22 cellular contexts compared by ENCODE assay signal in genomic region chr3:31504230-31504629, GRCh38.
"Had no signal": no experiment of that assay in that cellular context is flagged by ENCODE, and none has a peak within 500 bp of the region (broad histone marks: within the 10 kb centered on the region; RNA-seq: fewer than 3 reads in every experiment).

No MANE protein-coding gene starts in this region.

- H3K4me2 ChIP-seq: smooth muscle cell had no signal

- H3K27ac Mint-ChIP-seq: endodermal cell; memory B cell; naive B cell; stimulated activated effector memory CD8-positive, alpha-beta T cell treated with anti-CD3 and anti-CD28 coated beads, Interleukin-12 subunit alpha, Interleukin-12 subunit beta, amount 100 ng/mL, for 72 hours had no signal

- H3K27me3 Mint-ChIP-seq: type B pancreatic cell had no signal

- H3K27me3 ChIP-seq: left lung, neutrophil, ovary, right atrium auricular region, suprapubic skin, thyroid gland had no signal

- H3K9me3 ChIP-seq: left lung, lower lobe of right lung, neutrophil, ovary, right atrium auricular region, suprapubic skin, thyroid gland had no signal

- H3K4me1 ChIP-seq: foreskin keratinocyte, left lung, lower lobe of right lung, right atrium auricular region, suprapubic skin, thyroid gland had no signal

- H3K9me3 Mint-ChIP-seq: endodermal cell; memory B cell; naive B cell; stimulated activated effector memory CD8-positive, alpha-beta T cell treated with anti-CD3 and anti-CD28 coated beads, Interleukin-12 subunit alpha, Interleukin-12 subunit beta, amount 100 ng/mL, for 72 hours; type B pancreatic cell had no signal

- H3K27ac ChIP-seq: coronary artery, foreskin keratinocyte, left lung, lower lobe of right lung, neutrophil, ovary, right atrium auricular region, suprapubic skin, thyroid gland had no signal

- FAIRE-seq: endothelial cell of umbilical vein, urothelium cell line had no signal

- ATAC-seq: foreskin keratinocyte; left lung; lower lobe of right lung; stimulated activated effector memory CD8-positive, alpha-beta T cell treated with anti-CD3 and anti-CD28 coated beads, Interleukin-12 subunit alpha, Interleukin-12 subunit beta, amount 100 ng/mL, for 72 hours; stimulated activated naive CD8-positive, alpha-beta T cell treated with anti-CD3 and anti-CD28 coated beads, Interleukin-15, Interleukin-2, amounts not matched to agents 100 U/mL and 50 U/mL, for 24 hours had no signal

- H3K36me3 Mint-ChIP-seq: memory B cell; naive B cell; stimulated activated effector memory CD8-positive, alpha-beta T cell treated with anti-CD3 and anti-CD28 coated beads, Interleukin-12 subunit alpha, Interleukin-12 subunit beta, amount 100 ng/mL, for 72 hours; type B pancreatic cell had no signal

- H3K36me3 ChIP-seq: left lung, lower lobe of right lung, neutrophil, ovary, right atrium auricular region, suprapubic skin, thyroid gland had no signal

- DNase-seq: effector CD4-positive, alpha-beta T cell; endodermal cell; erythroblast; foreskin keratinocyte; left lung; lower lobe of right lung; midbrain; naive B cell; ovary; stimulated activated CD4-positive, alpha-beta T cell treated with anti-CD3 and anti-CD28 coated beads, Interleukin-2, amount 100 ng/mL, for 48 hours; stimulated activated naive CD8-positive, alpha-beta T cell treated with anti-CD3 and anti-CD28 coated beads, Interleukin-15, Interleukin-2, amounts not matched to agents 100 U/mL and 50 U/mL, for 24 hours; thyroid gland had no signal

- H3K4me3 Mint-ChIP-seq: endodermal cell; memory B cell; naive B cell; stimulated activated effector memory CD8-positive, alpha-beta T cell treated with anti-CD3 and anti-CD28 coated beads, Interleukin-12 subunit alpha, Interleukin-12 subunit beta, amount 100 ng/mL, for 72 hours; type B pancreatic cell had no signal

- H3K4me3 ChIP-seq: coronary artery, left lung, lower lobe of right lung, ovary, right atrium auricular region, smooth muscle cell, suprapubic skin, thyroid gland had no signal
